In genomic region chr6:99349620-99350141, GRCh38 we compare ENCODE assay signal across 9 cellular contexts. TPM values are rescaled to one million over a fixed set of nuclear protein-coding genes. Genes with fewer than 3 reads are reported as not detected.
DNase-seq lines count a peak whose midpoint lies in the region; ATAC-seq, FAIRE-seq and TF ChIP-seq lines count a peak whose summit lies in the region.
"Had no signal": no experiment of that assay in that cellular context is flagged by ENCODE, and none has a peak within 500 bp of the region (broad histone marks: within the 10 kb centered on the region; RNA-seq: fewer than 3 reads in every experiment).

Gene FAXC, minus strand, starts transcription at chr6:99349674. Its CDS starts 302 bp downstream, at chr6:99349372.

- DNase-seq in NCI-H187 (lab: John Stamatoyannopoulos, UW) (peak; percentile 40 to 50), NCI-H187 treated with DMSO at 0.1 percent for 48 hours (lab: John Stamatoyannopoulos, UW) (no peak), NCI-H2107 (lab: John Stamatoyannopoulos, UW) (peak; percentile 53), heart left ventricle (peak in 1 of 5 donors; percentile 29), pancreas (peak; percentile 59 to 85 (median 66)), activated gamma-delta T cell (lab: John Stamatoyannopoulos, UW) (no peak)
- peak in 1 of 2 donors; percentile 22 for DNase-seq in activated naive CD4-positive, alpha-beta T cell treated with anti-CD3 and anti-CD28 coated beads, Interleukin-2, amount 50 U/mL, for 72 hours (ENCODE audit: low spot score in 2 of 2)

- no peaks in the 10 kb centered on the region for H3K9me3 Mint-ChIP-seq in activated naive CD4-positive, alpha-beta T cell treated with anti-CD3 and anti-CD28 coated beads, Interleukin-2, amount 50 U/mL, for 72 hours

- H3K36me3 ChIP-seq in HEK293 (ENCODE audit: control insufficient read depth in 2 of 2, insufficient read depth in 1 of 2, low read length in 2 of 2) (no peaks in the 10 kb centered on the region; a peak in 1 of 3 replicates), heart left ventricle (no peaks in the 10 kb centered on the region), pancreas (no peaks in the 10 kb centered on the region)

- 0 to 1% (median 0%) methylated on average over 30 to 59 of the region's 59 CpGs for WGBS in heart left ventricle, 4 donors
- WGBS in pancreas, 2 donors, result 0% methylated on average over 46 to 59 of the region's 59 CpGs

- no peak within 1 kb of the TSS for H3K27ac Mint-ChIP-seq in activated naive CD4-positive, alpha-beta T cell treated with anti-CD3 and anti-CD28 coated beads, Interleukin-2, amount 50 U/mL, for 72 hours

- H3K9me3 ChIP-seq in HEK293 (ENCODE audit: control insufficient read depth, insufficient read depth, low read depth, low read length), result no peaks in the 10 kb centered on the region
- H3K9me3 ChIP-seq in heart left ventricle, result no peaks in the 10 kb centered on the region
- no peaks in the 10 kb centered on the region for H3K9me3 ChIP-seq in pancreas

- H3K4me3 ChIP-seq in HEK293 (ENCODE audit: low read depth, low read length), result peak within 1 kb of the TSS; percentile 62
- peak within 1 kb of the TSS; percentile 33 to 85 (median 58) for H3K4me3 ChIP-seq in heart left ventricle
- peak within 1 kb of the TSS; percentile 45 to 78 (median 77) for H3K4me3 ChIP-seq in pancreas

- H3K27ac ChIP-seq in HEK293 (ENCODE audit: extremely low read depth, low read depth, low read length) (peak within 1 kb of the TSS; percentile 83; the same call in 1 of the 2 replicates), heart left ventricle (peak within 1 kb of the TSS in 1 of 12 donors; percentile 89), pancreas (peak within 1 kb of the TSS in 2 of 4 donors; percentile 58 to 72)

- no peaks in the 10 kb centered on the region for H3K36me3 Mint-ChIP-seq in activated naive CD4-positive, alpha-beta T cell treated with anti-CD3 and anti-CD28 coated beads, Interleukin-2, amount 50 U/mL, for 72 hours

- no peak for TF ChIP-seq POLR2A in heart left ventricle (IDR thresholded peaks at IDR 0.05)

- H3K4me1 ChIP-seq in HEK293 (ENCODE audit: control insufficient read depth, insufficient read depth, low read length) (peaks cover 5% of the 10 kb centered on the region; the same call in 1 of the 2 replicates), heart left ventricle (peaks cover 0 to 16% (median 4%) of the 10 kb centered on the region in 12 donors), pancreas (peaks cover 0 to 6% (median 0%) of the 10 kb centered on the region in 3 donors)

- no peak for FAIRE-seq in pancreas (lab: Jason Lieb, UNC)
- FAIRE-seq: colon had no signal

- intact Hi-C loops in heart left ventricle (cut with DNase I), result no loop called here
- intact Hi-C loops in pancreas (cut with DNase I), result no loop called here

- POLR2A ChIA-PET in HEK293 (lab: Yijun Ruan, JAX), result interaction anchor here (0.6 to 3.1 kb wide), 12 partner anchors 12 to 219 kb away, joined by 3 to 29 read pairs (median 4); partner anchors contain the start of genes CCNC and COQ3

- H3K27me3 ChIP-seq in heart left ventricle, result peaks cover 5 to 59% (median 16%) of the 10 kb centered on the region in 9 donors
- H3K27me3 ChIP-seq in pancreas, result no peaks in the 10 kb centered on the region

- CTCF ChIA-PET in HEK293 (lab: Yijun Ruan, JAX), result interaction anchor here (0.5 to 10.1 kb wide), 7 partner anchors 11 to 85 kb away, joined by 3 to 125 read pairs (median 6); no protein-coding TSS in a partner anchor

- TF ChIP-seq CTCF in HEK293 (tag by site-specific recombination; IDR thresholded peaks at IDR 0.05) (peak; percentile 68), heart left ventricle (IDR thresholded peaks at IDR 0.05) (no peak), pancreas (IDR thresholded peaks at IDR 0.05) (no peak)

- ATAC-seq in activated naive CD4-positive, alpha-beta T cell treated with anti-CD3 and anti-CD28 coated beads, Interleukin-2, amount 50 U/mL, for 72 hours, result peak; percentile 56 to 66
- ATAC-seq in heart left ventricle (peak in 2 of 4 donors; percentile 60 to 71), pancreas (peak; percentile 90 to 95 (median 94))

TF ChIP-seq in HEK293, 187 proteins besides CTCF, POLR2A, EP300 and RAD21 (continues in another document):
- TF ChIP-seq SCRT1 (tag by site-specific recombination; IDR thresholded peaks at IDR 0.05; ENCODE audit: borderline replicate concordance) (no peak), ZBTB6 (tag by site-specific recombination; IDR thresholded peaks at IDR 0.05) (no peak), KLF17 (tag by site-specific recombination; IDR thresholded peaks at IDR 0.05) (no peak), ZNF600 (tag by site-specific recombination; IDR thresholded peaks at IDR 0.05) (peak; percentile 90), ZNF132 (tag by site-specific recombination; IDR thresholded peaks at IDR 0.05; ENCODE audit: borderline replicate concordance) (no peak), ZNF707 (tag by site-specific recombination; IDR thresholded peaks at IDR 0.05) (no peak), ZNF654 (tag by site-specific recombination; IDR thresholded peaks at IDR 0.05; ENCODE audit: low read depth) (no peak), ZNF629 (tag by site-specific recombination; IDR thresholded peaks at IDR 0.05) (no peak), ZSCAN23 (tag by site-specific recombination; IDR thresholded peaks at IDR 0.05) (no peak), ZNF645 (tag by site-specific recombination; IDR thresholded peaks at IDR 0.05) (no peak), ZNF266 (tag by site-specific recombination; IDR thresholded peaks at IDR 0.05; ENCODE audit: low read depth) (no peak), ZNF664 (tag by site-specific recombination; IDR thresholded peaks at IDR 0.05) (no peak), ZNF792 (tag by site-specific recombination; IDR thresholded peaks at IDR 0.05) (no peak), ZNF610 (tag by site-specific recombination; IDR thresholded peaks at IDR 0.05; ENCODE audit: borderline replicate concordance) (no peak), ZNF302 (tag by site-specific recombination; IDR thresholded peaks at IDR 0.05; ENCODE audit: low read depth) (no peak), SALL2 (tag by site-specific recombination; IDR thresholded peaks at IDR 0.05; ENCODE audit: borderline replicate concordance) (no peak), ZSCAN16 (tag by site-specific recombination; IDR thresholded peaks at IDR 0.05) (no peak), ZNF670 (tag by site-specific recombination; IDR thresholded peaks at IDR 0.05; ENCODE audit: low read depth) (no peak), ZNF561 (tag by site-specific recombination; IDR thresholded peaks at IDR 0.05; ENCODE audit: borderline replicate concordance) (peak; percentile 83; the same call in 1 of the 2 replicates), ZBTB17 (tag by site-specific recombination; IDR thresholded peaks at IDR 0.05) (peak; percentile 42; the same call in 1 of the 2 replicates), ZFP3 (tag by site-specific recombination; IDR thresholded peaks at IDR 0.05; ENCODE audit: low read depth) (no peak), ZNF658 (tag by site-specific recombination; IDR thresholded peaks at IDR 0.05) (no peak), MEIS1 (CRISPR knock-in tag; IDR thresholded peaks at IDR 0.05; ENCODE audit: borderline replicate concordance) (no peak), ZNF140 (tag by site-specific recombination; IDR thresholded peaks at IDR 0.05) (no peak), ZNF521 (tag by site-specific recombination; IDR thresholded peaks at IDR 0.05) (no peak)
- TF ChIP-seq, protein P1, sequence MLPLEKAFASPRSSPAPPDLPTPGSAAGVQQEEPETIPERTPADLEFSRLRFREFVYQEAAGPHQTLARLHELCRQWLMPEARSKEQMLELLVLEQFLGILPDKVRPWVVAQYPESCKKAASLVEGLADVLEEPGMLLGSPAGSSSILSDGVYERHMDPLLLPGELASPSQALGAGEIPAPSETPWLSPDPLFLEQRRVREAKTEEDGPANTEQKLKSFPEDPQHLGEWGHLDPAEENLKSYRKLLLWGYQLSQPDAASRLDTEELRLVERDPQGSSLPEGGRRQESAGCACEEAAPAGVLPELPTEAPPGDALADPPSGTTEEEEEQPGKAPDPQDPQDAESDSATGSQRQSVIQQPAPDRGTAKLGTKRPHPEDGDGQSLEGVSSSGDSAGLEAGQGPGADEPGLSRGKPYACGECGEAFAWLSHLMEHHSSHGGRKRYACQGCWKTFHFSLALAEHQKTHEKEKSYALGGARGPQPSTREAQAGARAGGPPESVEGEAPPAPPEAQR (tag by site-specific recombination; IDR thresholded peaks at IDR 0.05), result no peak

RNA-seq across cellular contexts. Expression of gene FAXC, which starts in this region (rescaled TPM):
- total RNA-seq in activated naive CD4-positive, alpha-beta T cell treated with anti-CD3 and anti-CD28 coated beads, Interleukin-2, amount 50 U/mL, for 72 hours, result not detected
- total RNA-seq in heart left ventricle, result 1 to 10 TPM in 1 of 9 donors, under 1 TPM in 5, not detected in 3; 0.16 to 3.2 (median 0.51) TPM
- under 1 TPM; under 0.01 to 0.88 TPM for polyA plus RNA-seq in heart left ventricle
- total RNA-seq in pancreas, result 1 to 10 TPM in 5 of 6 donors, under 1 TPM in 1; 0.60 to 3.4 (median 1.7) TPM
- polyA plus RNA-seq in pancreas, result 1 to 10 TPM; 2.9 to 6.3 TPM

Comparison
In these comparisons a context has a peak if more than half of its experiments do, and no peak if none do; other contexts are left out.
1. DNase-seq: peak in NCI-H187 (2 of 2), NCI-H2107 (single experiment) and pancreas (6 of 6); none in NCI-H187 treated with DMSO at 0.1 percent for 48 hours (single experiment) and activated gamma-delta T cell (single experiment).
2. Peak in ATAC-seq in activated naive CD4-positive, alpha-beta T cell treated with anti-CD3 and anti-CD28 coated beads, Interleukin-2, amount 50 U/mL, for 72 hours; RNA of the gene not detected or under 1 TPM.
3. Peak in every context shown above with its lines, with median percentiles within 50 percentile points of each other: H3K4me3 ChIP-seq.